ENCODE assay signal across 8 cellular contexts in the genomic region with DNA sequence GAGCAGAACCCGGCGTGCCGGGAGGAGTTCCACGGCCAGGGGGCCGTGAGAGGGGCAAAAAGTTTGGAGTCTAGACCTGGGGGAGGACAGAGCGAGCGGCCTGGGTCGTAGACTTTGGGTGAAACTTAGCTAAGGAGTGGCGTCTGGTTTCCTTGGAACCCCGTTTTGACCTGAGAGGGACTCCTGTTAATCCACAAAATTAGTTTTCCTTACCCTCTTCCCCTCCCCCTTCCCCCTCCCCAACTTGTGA. TPM values are rescaled to one million over a fixed set of nuclear protein-coding genes. Genes with fewer than 3 reads are reported as not detected.
DNase-seq lines count a peak whose midpoint lies in the region; ATAC-seq and TF ChIP-seq lines count a peak whose summit lies in the region.

No MANE protein-coding gene starts in this region.

- POLR2A ChIA-PET in SK-N-SH (lab: Yijun Ruan, JAX) = interaction anchor here (1.6 kb wide), 1 partner anchor 49 kb away, joined by 5 read pairs; no protein-coding TSS in a partner anchor
- POLR2A ChIA-PET in T-cell (lab: Charles Lee) = interaction anchor here in 1 of 2 donors (1.0 kb wide), 1 partner anchor 20 kb away, joined by 3 read pairs; no protein-coding TSS in a partner anchor

- peak overlapping the region; percentile 93 to 94 (median 94) for H3K4me3 Mint-ChIP-seq in T-cell

- 0% methylated on average over 6 of the region's 10 CpGs for WGBS in SK-N-SH (ENCODE audit: low lambda C conversion rate)

- ATAC-seq in SK-N-SH treated with all-trans-retinoic acid at 6 μM for 48 hours = no peak
- peak in 2 of 4 experiments; percentile 10 to 12 for ATAC-seq in T-cell (replicated peaks in 1 of 4)
- ATAC-seq in foreskin keratinocyte = no peak
- no peak for ATAC-seq in GM19324 (IDR thresholded peaks at IDR 0.05; ENCODE audit: low FRiP score, unreplicated experiment)

- H3F3A ChIP-seq in SK-N-SH (replicated peaks; ENCODE audit: insufficient read depth) = peaks cover 13% of the 10 kb centered on the region

- TF ChIP-seq RAD21 in SK-N-SH (IDR thresholded peaks at IDR 0.05; ENCODE audit: low read length) = no peak

- no peak for TF ChIP-seq EP300 in SK-N-SH (IDR thresholded peaks at IDR 0.05; ENCODE audit: borderline replicate concordance in 1 of 2, low read depth in 1 of 2, low read length in 1 of 2)

- H3K9me3 ChIP-seq in SK-N-SH = no peaks in the 10 kb centered on the region

- H3K27me3 Mint-ChIP-seq in T-cell = no peaks in the 10 kb centered on the region

- H3K9me3 Mint-ChIP-seq in T-cell = no peaks in the 10 kb centered on the region

- H4K20me1 ChIP-seq in SK-N-SH (ENCODE audit: insufficient read depth) = peaks cover 38% of the 10 kb centered on the region

- H3K9me2 ChIP-seq in SK-N-SH = no peaks in the 10 kb centered on the region

- H3K4me1 ChIP-seq in SK-N-SH (ENCODE audit: control insufficient read depth in 1 of 2, insufficient read depth in 2 of 2, low read depth in 1 of 2, low read length in 1 of 2) (peaks cover 4% of the 10 kb centered on the region in 2 experiments; a peak in 2 of 4 replicates), foreskin keratinocyte (no peaks in the 10 kb centered on the region)

- peaks cover 74% of the 10 kb centered on the region for H3K79me2 ChIP-seq in SK-N-SH (ENCODE audit: insufficient read depth)

- peak overlapping the region; percentile 56 for H2AFZ ChIP-seq in SK-N-SH (ENCODE audit: low read depth)

- TF ChIP-seq CTCF in SK-N-SH (IDR thresholded peaks at IDR 0.05) (no peak), foreskin keratinocyte (conservative IDR thresholded peaks at IDR 0.05) (no peak)

- peaks cover 33 to 36% (median 36%) of the 10 kb centered on the region in 3 donors for H3K4me1 Mint-ChIP-seq in T-cell

- H3K27me3 ChIP-seq in SK-N-SH (ENCODE audit: insufficient read depth) = no peaks in the 10 kb centered on the region
- H3K27me3 ChIP-seq in foreskin keratinocyte = no peaks in the 10 kb centered on the region

- H3K36me3 Mint-ChIP-seq in T-cell = peaks cover 11% of the 10 kb centered on the region

- CTCF ChIA-PET in SK-N-SH (lab: Yijun Ruan, JAX) = interaction anchor here (0.6 to 4.1 kb wide), 16 partner anchors 12 to 205 kb away, joined by 3 to 51 read pairs (median 4); no protein-coding TSS in a partner anchor
- CTCF ChIA-PET in T-cell (lab: Charles Lee) = interaction anchor here (0.6 to 2.1 kb wide), 9 partner anchors 12 to 556 kb away, joined by 3 to 8 read pairs (median 3); partner anchors contain the start of gene IDE (in 1 of the 2)

- H3K27ac Mint-ChIP-seq in T-cell = no peak overlapping the region

- DNase-seq in SK-N-SH = no peak
- DNase-seq in T-cell = peak in 5 of 34 experiments; percentile 3 to 18 (median 8)
- DNase-seq in foreskin keratinocyte = no peak
- no peak for DNase-seq in Ammon's horn (ENCODE audit: low spot score)
- no peak for DNase-seq in effector CD8-positive, alpha-beta T cell (lab: John Stamatoyannopoulos, UW)

- H3K36me3 ChIP-seq in SK-N-SH (replicated peaks in 1 of 2; ENCODE audit: control insufficient read depth in 1 of 2, insufficient read depth in 2 of 2, low read length in 1 of 2) = peaks cover 7 to 22% of the 10 kb centered on the region in 2 experiments

- H3K9ac ChIP-seq in SK-N-SH = peak overlapping the region; percentile 97

- peak overlapping the region; percentile 93 for H3K4me2 ChIP-seq in SK-N-SH

- H3K27ac ChIP-seq in SK-N-SH (ENCODE audit: low read depth in 2 of 2, low read length in 1 of 2) (peak overlapping the region; percentile 77 to 82), foreskin keratinocyte (peak overlapping the region; percentile 74), skin epidermis (peak overlapping the region; percentile 65 to 99 (median 95))

- H3K4me3 ChIP-seq in SK-N-SH (ENCODE audit: low read depth in 2 of 2, low read length in 1 of 2) = peak overlapping the region; percentile 95 to 98
- peak overlapping the region; percentile 73 to 96 (median 80) for H3K4me3 ChIP-seq in skin epidermis

TF ChIP-seq in SK-N-SH, 30 proteins besides CTCF, POLR2A, EP300 and RAD21 (continues in another document):
- TF ChIP-seq NRF1 (IDR thresholded peaks at IDR 0.05; ENCODE audit: low read depth, low read length) (no peak), EZH2phosphoT487 (IDR thresholded peaks at IDR 0.05; ENCODE audit: borderline replicate concordance, low read depth) (no peak)
- TF ChIP-seq, protein P1, sequence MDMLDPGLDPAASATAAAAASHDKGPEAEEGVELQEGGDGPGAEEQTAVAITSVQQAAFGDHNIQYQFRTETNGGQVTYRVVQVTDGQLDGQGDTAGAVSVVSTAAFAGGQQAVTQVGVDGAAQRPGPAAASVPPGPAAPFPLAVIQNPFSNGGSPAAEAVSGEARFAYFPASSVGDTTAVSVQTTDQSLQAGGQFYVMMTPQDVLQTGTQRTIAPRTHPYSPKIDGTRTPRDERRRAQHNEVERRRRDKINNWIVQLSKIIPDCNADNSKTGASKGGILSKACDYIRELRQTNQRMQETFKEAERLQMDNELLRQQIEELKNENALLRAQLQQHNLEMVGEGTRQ (IDR thresholded peaks at IDR 0.05; ENCODE audit: borderline replicate concordance, low read depth, low read length) = no peak

TF ChIP-seq in SK-N-SH treated with all-trans-retinoic acid at 6 μM for 48 hours, 23 proteins besides CTCF, POLR2A, EP300 and RAD21 (continues in another document):
- TF ChIP-seq BACH2 (CRISPR knock-in tag; IDR thresholded peaks at IDR 0.05; ENCODE audit: borderline replicate concordance) = no peak
- no peak for TF ChIP-seq GLIS3 (CRISPR knock-in tag; IDR thresholded peaks at IDR 0.05)
- TF ChIP-seq ZNF565 (CRISPR knock-in tag; conservative IDR thresholded peaks at IDR 0.05; ENCODE audit: low read depth) = no peak
- TF ChIP-seq TOX (CRISPR knock-in tag; IDR thresholded peaks at IDR 0.05; ENCODE audit: borderline replicate concordance) = no peak
- TF ChIP-seq, protein P2, sequence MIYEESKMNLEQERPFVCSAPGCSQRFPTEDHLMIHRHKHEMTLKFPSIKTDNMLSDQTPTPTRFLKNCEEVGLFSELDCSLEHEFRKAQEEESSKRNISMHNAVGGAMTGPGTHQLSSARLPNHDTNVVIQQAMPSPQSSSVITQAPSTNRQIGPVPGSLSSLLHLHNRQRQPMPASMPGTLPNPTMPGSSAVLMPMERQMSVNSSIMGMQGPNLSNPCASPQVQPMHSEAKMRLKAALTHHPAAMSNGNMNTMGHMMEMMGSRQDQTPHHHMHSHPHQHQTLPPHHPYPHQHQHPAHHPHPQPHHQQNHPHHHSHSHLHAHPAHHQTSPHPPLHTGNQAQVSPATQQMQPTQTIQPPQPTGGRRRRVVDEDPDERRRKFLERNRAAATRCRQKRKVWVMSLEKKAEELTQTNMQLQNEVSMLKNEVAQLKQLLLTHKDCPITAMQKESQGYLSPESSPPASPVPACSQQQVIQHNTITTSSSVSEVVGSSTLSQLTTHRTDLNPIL (CRISPR knock-in tag; IDR thresholded peaks at IDR 0.05; ENCODE audit: low read depth) = no peak
- TF ChIP-seq ZNF70 (CRISPR knock-in tag; IDR thresholded peaks at IDR 0.05) = no peak
- no peak for TF ChIP-seq ARNTL (CRISPR knock-in tag; IDR thresholded peaks at IDR 0.05; ENCODE audit: borderline replicate concordance, low read depth)
- TF ChIP-seq ISL1 (CRISPR knock-in tag; IDR thresholded peaks at IDR 0.05) = no peak
- TF ChIP-seq PPARA (CRISPR knock-in tag; IDR thresholded peaks at IDR 0.05; ENCODE audit: borderline replicate concordance) = no peak
- TF ChIP-seq RARB (CRISPR knock-in tag; IDR thresholded peaks at IDR 0.05) = no peak
- no peak for TF ChIP-seq POU6F1 (CRISPR knock-in tag; IDR thresholded peaks at IDR 0.05; ENCODE audit: borderline replicate concordance, low read depth)

RNA-seq across cellular contexts. Expression of gene MARCHF5, which starts 0.6 kb away (rescaled TPM):
- polyA plus RNA-seq in SK-N-SH (2012; rRNA removed) (24.2 and 32.0 TPM in 2 replicates), foreskin keratinocyte (24.6 and 28.2 TPM in 2 replicates)
- polyA plus RNA-seq in SK-N-SH (2012; cell fraction: cytosol; rRNA removed) = 40.8 and 46.1 TPM in 2 replicates
- 10.5 and 38.3 TPM in 2 replicates for polyA plus RNA-seq in SK-N-SH (2012; cell fraction: nucleus; rRNA removed)
- total RNA-seq in T-cell (10 to 100 TPM; 22.8 to 37.9 (median 32.7) TPM), foreskin keratinocyte (25.6 and 31.5 TPM in 2 replicates)

RNA-seq across cellular contexts. Expression of gene CPEB3, which starts 0.7 kb away (rescaled TPM):
- polyA plus RNA-seq in SK-N-SH (2012; rRNA removed) (0.36 TPM in 2 replicates), foreskin keratinocyte (0.09 and 0.12 TPM in 2 replicates)
- polyA plus RNA-seq in SK-N-SH (2012; cell fraction: cytosol; rRNA removed) = 0.28 and 0.30 TPM in 2 replicates
- 0.66 and 0.97 TPM in 2 replicates for polyA plus RNA-seq in SK-N-SH (2012; cell fraction: nucleus; rRNA removed)
- total RNA-seq in T-cell (1 to 10 TPM; 2.7 to 4.1 (median 3.1) TPM), foreskin keratinocyte (0.54 and 0.63 TPM in 2 replicates)
